18 cellular contexts compared by ENCODE assay signal in the genomic region with DNA sequence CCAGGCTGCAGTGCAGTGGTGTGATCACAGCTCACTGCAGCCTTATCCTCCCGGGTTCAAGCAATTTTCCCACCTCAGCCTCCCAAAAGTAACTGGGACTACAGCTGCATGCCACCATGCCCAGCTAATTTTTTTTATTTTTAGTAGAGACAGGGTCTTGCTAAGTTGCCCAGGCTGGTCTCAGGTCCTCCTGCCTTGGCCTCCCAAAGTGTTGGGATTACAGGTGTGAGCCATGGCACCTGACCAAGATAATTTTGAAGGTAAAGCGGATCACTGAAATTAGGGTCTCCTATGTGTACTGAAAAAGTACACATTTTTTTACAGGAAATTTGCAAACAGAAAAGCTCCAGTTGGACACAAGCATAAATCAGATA.
"Had no signal": no experiment of that assay in that cellular context is flagged by ENCODE, and none has a peak within 500 bp of the region (broad histone marks: within the 10 kb centered on the region; RNA-seq: fewer than 3 reads in every experiment).

No MANE protein-coding gene starts in this region.

- H3K27me3 Mint-ChIP-seq: activated naive CD8-positive, alpha-beta T cell treated with anti-CD3 and anti-CD28 coated beads for 36 hours; central memory CD8-positive, alpha-beta T cell; stimulated activated naive CD8-positive, alpha-beta T cell treated with anti-CD3 and anti-CD28 coated beads, Interleukin-15, amount 100 ng/mL, for 72 hours had no signal

- H3K4me3 ChIP-seq: pancreas, testis, uterus had no signal

- H3K9me3 ChIP-seq: pancreas, testis, uterus had no signal

- H3K27ac Mint-ChIP-seq: activated naive CD8-positive, alpha-beta T cell treated with anti-CD3 and anti-CD28 coated beads for 36 hours; immature natural killer cell; stimulated activated naive CD8-positive, alpha-beta T cell treated with anti-CD3 and anti-CD28 coated beads, Interleukin-15, amount 100 ng/mL, for 72 hours had no signal

- H3K9me3 Mint-ChIP-seq: activated naive CD8-positive, alpha-beta T cell treated with anti-CD3 and anti-CD28 coated beads for 36 hours; central memory CD8-positive, alpha-beta T cell; immature natural killer cell; stimulated activated naive CD8-positive, alpha-beta T cell treated with anti-CD3 and anti-CD28 coated beads, Interleukin-15, amount 100 ng/mL, for 72 hours had no signal

- DNase-seq: activated CD4-positive, alpha-beta T cell treated with anti-CD3 and anti-CD28 coated beads, Interleukin-2, amount 50 U/mL, for 1 hour; activated CD8-positive, alpha-beta memory T cell treated with anti-CD3 and anti-CD28 coated beads for 24 hours; activated naive CD8-positive, alpha-beta T cell treated with anti-CD3 and anti-CD28 coated beads for 36 hours; anterior cingulate cortex; brain microvascular endothelial cell; cortex of kidney; effector CD4-positive, alpha-beta T cell; glutamatergic neuron; immature natural killer cell; midbrain; stimulated activated CD4-positive, alpha-beta T cell treated with anti-CD3 and anti-CD28 coated beads, Interleukin-1b, Interleukin-23, amount 100 ng/mL, for 48 hours; stimulated activated naive CD8-positive, alpha-beta T cell treated with anti-CD3 and anti-CD28 coated beads, Interleukin-15, amount 100 ng/mL, for 72 hours; T-helper 9 cell; testis; uterus had no signal

- FAIRE-seq: pancreas had no signal

- ATAC-seq: foreskin keratinocyte; pancreas; stimulated activated naive CD8-positive, alpha-beta T cell treated with anti-CD3 and anti-CD28 coated beads, Interleukin-15, amount 100 ng/mL, for 72 hours had no signal

- H3K27ac ChIP-seq: brain microvascular endothelial cell, foreskin keratinocyte, testis had no signal

- H3K4me1 ChIP-seq: foreskin keratinocyte, pancreas, testis, uterus had no signal

- H3K27me3 ChIP-seq: brain microvascular endothelial cell, foreskin keratinocyte, testis, uterus had no signal

- H3K4me3 Mint-ChIP-seq: activated naive CD8-positive, alpha-beta T cell treated with anti-CD3 and anti-CD28 coated beads for 36 hours; central memory CD8-positive, alpha-beta T cell; immature natural killer cell; stimulated activated naive CD8-positive, alpha-beta T cell treated with anti-CD3 and anti-CD28 coated beads, Interleukin-15, amount 100 ng/mL, for 72 hours had no signal

- H3K36me3 ChIP-seq: pancreas, uterus had no signal
